In genomic region chr6:100664274-100665040, GRCh38 we compare ENCODE assay signal across 8 cellular contexts.
A peak's percentile ranks its signal among the peaks of the same experiment; 100 is the strongest.
DNase-seq lines count a peak whose midpoint lies in the region; ATAC-seq and TF ChIP-seq lines count a peak whose summit lies in the region.

No MANE protein-coding gene starts in this region.

- H3K36me3 Mint-ChIP-seq in stimulated activated effector memory CD8-positive, alpha-beta T cell treated with anti-CD3 and anti-CD28 coated beads, Interleukin-12 subunit alpha, Interleukin-12 subunit beta, amount 100 ng/mL, for 72 hours = peaks cover 16% of the 10 kb centered on the region
- H3K36me3 Mint-ChIP-seq in activated CD4-positive, alpha-beta T cell treated with anti-CD3 and anti-CD28 coated beads for 36 hours (ENCODE audit: low read depth) = peaks cover 5% of the 10 kb centered on the region

- no peaks in the 10 kb centered on the region for H3K27me3 ChIP-seq in foreskin keratinocyte

- peak; percentile 73 for TF ChIP-seq CTCF in foreskin keratinocyte (conservative IDR thresholded peaks at IDR 0.05)

- intact Hi-C loops in activated CD4-positive, alpha-beta T cell treated with anti-CD3 and anti-CD28 coated beads for 36 hours (cut with DNase I, micrococcal nuclease) = loop anchor here (2.0 to 5.0 kb wide), 5 partner anchors 187 to 797 kb away; no protein-coding TSS in a partner anchor

- no peak overlapping the region for H3K4me3 Mint-ChIP-seq in stimulated activated effector memory CD8-positive, alpha-beta T cell treated with anti-CD3 and anti-CD28 coated beads, Interleukin-12 subunit alpha, Interleukin-12 subunit beta, amount 100 ng/mL, for 72 hours
- H3K4me3 Mint-ChIP-seq in activated CD4-positive, alpha-beta T cell treated with anti-CD3 and anti-CD28 coated beads for 36 hours = no peak overlapping the region

- DNase-seq in DMS153 treated with DMSO at 0.1 percent for 48 hours (lab: John Stamatoyannopoulos, UW; ENCODE audit: unreplicated experiment) (peak; percentile 34), DMS153 (lab: John Stamatoyannopoulos, UW) (no peak), SW480 (ENCODE audit: low spot score) (peak; percentile 14), foreskin keratinocyte (peak in 1 of 2 donors; percentile 21)
- no peak for DNase-seq in stimulated activated effector memory CD8-positive, alpha-beta T cell treated with anti-CD3 and anti-CD28 coated beads, Interleukin-12 subunit alpha, Interleukin-12 subunit beta, amount 100 ng/mL, for 72 hours (ENCODE audit: low spot score in 2 of 2)
- no peak for DNase-seq in activated CD4-positive, alpha-beta T cell treated with anti-CD3 and anti-CD28 coated beads for 36 hours

- peaks cover 10% of the 10 kb centered on the region for H3K4me1 Mint-ChIP-seq in stimulated activated effector memory CD8-positive, alpha-beta T cell treated with anti-CD3 and anti-CD28 coated beads, Interleukin-12 subunit alpha, Interleukin-12 subunit beta, amount 100 ng/mL, for 72 hours
- H3K4me1 Mint-ChIP-seq in activated CD4-positive, alpha-beta T cell treated with anti-CD3 and anti-CD28 coated beads for 36 hours = peaks cover 11% of the 10 kb centered on the region

- no peak overlapping the region for H3K27ac ChIP-seq in foreskin keratinocyte

- H3K27ac Mint-ChIP-seq in stimulated activated effector memory CD8-positive, alpha-beta T cell treated with anti-CD3 and anti-CD28 coated beads, Interleukin-12 subunit alpha, Interleukin-12 subunit beta, amount 100 ng/mL, for 72 hours = peak overlapping the region; percentile 67
- no peak overlapping the region for H3K27ac Mint-ChIP-seq in activated CD4-positive, alpha-beta T cell treated with anti-CD3 and anti-CD28 coated beads for 36 hours

- no peaks in the 10 kb centered on the region for H3K27me3 Mint-ChIP-seq in activated CD4-positive, alpha-beta T cell treated with anti-CD3 and anti-CD28 coated beads for 36 hours

- POLR2A ChIA-PET in activated CD4-positive, alpha-beta T cell treated with anti-CD3 and anti-CD28 coated beads for 36 hours (lab: Charles Lee) = no interaction called here

- peaks cover 8% of the 10 kb centered on the region for H3K4me1 ChIP-seq in foreskin keratinocyte

- peak; percentile 36 for ATAC-seq in GM21381 (IDR thresholded peaks at IDR 0.05; ENCODE audit: unreplicated experiment)
- peak; percentile 34 for ATAC-seq in HG03571 (IDR thresholded peaks at IDR 0.05; ENCODE audit: unreplicated experiment)
- ATAC-seq in foreskin keratinocyte = peak; percentile 38
- ATAC-seq in stimulated activated effector memory CD8-positive, alpha-beta T cell treated with anti-CD3 and anti-CD28 coated beads, Interleukin-12 subunit alpha, Interleukin-12 subunit beta, amount 100 ng/mL, for 72 hours = no peak
- no peak for ATAC-seq in activated CD4-positive, alpha-beta T cell treated with anti-CD3 and anti-CD28 coated beads for 36 hours

- CTCF ChIA-PET in activated CD4-positive, alpha-beta T cell treated with anti-CD3 and anti-CD28 coated beads for 36 hours (lab: Charles Lee) = interaction anchor here (0.9 to 2.2 kb wide), 14 partner anchors 8 to 795 kb away, joined by 3 to 10 read pairs (median 4); no protein-coding TSS in a partner anchor

- H3K9me3 Mint-ChIP-seq in stimulated activated effector memory CD8-positive, alpha-beta T cell treated with anti-CD3 and anti-CD28 coated beads, Interleukin-12 subunit alpha, Interleukin-12 subunit beta, amount 100 ng/mL, for 72 hours = no peaks in the 10 kb centered on the region
- H3K9me3 Mint-ChIP-seq in activated CD4-positive, alpha-beta T cell treated with anti-CD3 and anti-CD28 coated beads for 36 hours (ENCODE audit: low read depth) = no peaks in the 10 kb centered on the region

Comparison
In these comparisons a context has a peak if more than half of its experiments do, and no peak if none do; other contexts are left out.
1. DNase-seq: peak in DMS153 treated with DMSO at 0.1 percent for 48 hours (single experiment) and SW480 (single experiment); none in DMS153 (single experiment), stimulated activated effector memory CD8-positive, alpha-beta T cell treated with anti-CD3 and anti-CD28 coated beads, Interleukin-12 subunit alpha, Interleukin-12 subunit beta, amount 100 ng/mL, for 72 hours (0 of 2) and activated CD4-positive, alpha-beta T cell treated with anti-CD3 and anti-CD28 coated beads for 36 hours (single experiment).
2. ATAC-seq: peak in GM21381 (single experiment), HG03571 (single experiment) and foreskin keratinocyte (single experiment); none in stimulated activated effector memory CD8-positive, alpha-beta T cell treated with anti-CD3 and anti-CD28 coated beads, Interleukin-12 subunit alpha, Interleukin-12 subunit beta, amount 100 ng/mL, for 72 hours (single experiment) and activated CD4-positive, alpha-beta T cell treated with anti-CD3 and anti-CD28 coated beads for 36 hours (single experiment).